Comparison of ENCODE assay signal across 18 cellular contexts in genomic region chr15:29800441-29801366, GRCh38. TPM values are rescaled to one million over a fixed set of nuclear protein-coding genes. Genes with fewer than 3 reads are reported as not detected.
DNase-seq lines count a peak whose midpoint lies in the region; ATAC-seq and TF ChIP-seq lines count a peak whose summit lies in the region.
"Had no signal": no experiment of that assay in that cellular context is flagged by ENCODE, and none has a peak within 500 bp of the region (broad histone marks: within the 10 kb centered on the region; RNA-seq: fewer than 3 reads in every experiment).

No MANE protein-coding gene starts in this region.

- H3K4me1 ChIP-seq in A673 (ENCODE audit: insufficient read depth, low read length, poor library complexity, severe bottlenecking) = peaks cover 25% of the 10 kb centered on the region
- H3K4me1 ChIP-seq in SJSA1 (replicated peaks) = peaks cover 43% of the 10 kb centered on the region

- H3K4me3 ChIP-seq in A673 (ENCODE audit: low read depth, low read length, poor library complexity, severe bottlenecking) = peak overlapping the region; percentile 34
- H3K4me3 ChIP-seq in SJSA1 = no peak overlapping the region
- no peak overlapping the region for H3K4me3 ChIP-seq in fibroblast of villous mesenchyme (ENCODE audit: low read depth, low read length)
- H3K4me3 ChIP-seq: Peyer's patch had no signal

- H3K36me3 Mint-ChIP-seq in nephron progenitor cell (ENCODE audit: low read depth) = peaks cover 78% of the 10 kb centered on the region
- H3K36me3 Mint-ChIP-seq: CD4-positive, alpha-beta memory T cell had no signal

- DNase-seq in A673 (ENCODE audit: low spot score) (peak; percentile 30), SJSA1 (ENCODE audit: low read depth in 1 of 2, low spot score in 2 of 2) (no peak), fibroblast of villous mesenchyme (ENCODE audit: low read depth) (peak; percentile 58), nephron progenitor cell (no peak), NCI-H524 (lab: John Stamatoyannopoulos, UW) (no peak)
- DNase-seq: ACHN; activated B cell treated with CpG ODN at 0.5 μM for 24 hours; activated CD8-positive, alpha-beta T cell treated with anti-CD3 and anti-CD28 coated beads, Interleukin-2, amount 10 ng/mL, durations not matched to agents 7 days and 5 days; CD4-positive, alpha-beta memory T cell; central memory CD4-positive, alpha-beta T cell; IMR-90; NCI-H748 treated with DMSO at 0.1 percent for 48 hours; Peyer's patch; posterior cingulate gyrus; stimulated activated naive CD4-positive, alpha-beta T cell treated with Interleukin-2 at 50 U/mL for 16 hours had no signal

- no peaks in the 10 kb centered on the region for H3K27me3 ChIP-seq in A673 (replicated peaks; ENCODE audit: insufficient read depth, low read depth, low read length, poor library complexity)
- H3K27me3 ChIP-seq in SJSA1 (replicated peaks) = no peaks in the 10 kb centered on the region
- H3K27me3 ChIP-seq: Peyer's patch had no signal

- CTCF ChIA-PET in A673 (lab: Charles Lee) = interaction anchor here (0.6 kb wide), 1 partner anchor 57 kb away, joined by 3 read pairs; no protein-coding TSS in a partner anchor

- H3K4me3 Mint-ChIP-seq in nephron progenitor cell = no peak overlapping the region
- H3K4me3 Mint-ChIP-seq: activated B cell treated with CpG ODN at 0.5 μM for 24 hours; activated CD8-positive, alpha-beta T cell treated with anti-CD3 and anti-CD28 coated beads, Interleukin-2, amount 10 ng/mL, durations not matched to agents 7 days and 5 days; CD4-positive, alpha-beta memory T cell had no signal

- H3K27ac ChIP-seq in A673 (ENCODE audit: low read depth, low read length, poor library complexity, severe bottlenecking) (peak overlapping the region; percentile 40), SJSA1 (peak overlapping the region; percentile 10)
- H3K27ac ChIP-seq: Peyer's patch had no signal

- peaks cover 47% of the 10 kb centered on the region for H3K9me3 Mint-ChIP-seq in nephron progenitor cell

- intact Hi-C loops in A673 (cut with micrococcal nuclease; ENCODE audit: unreplicated experiment) = no loop called here

- ATAC-seq in GM19455 (IDR thresholded peaks at IDR 0.05; ENCODE audit: unreplicated experiment) (no peak), GM18861 (IDR thresholded peaks at IDR 0.05; ENCODE audit: unreplicated experiment) (no peak), HG02840 (IDR thresholded peaks at IDR 0.05; ENCODE audit: low FRiP score, unreplicated experiment) (no peak)
- ATAC-seq: activated CD8-positive, alpha-beta T cell treated with anti-CD3 and anti-CD28 coated beads, Interleukin-2, amount 10 ng/mL, durations not matched to agents 7 days and 5 days had no signal

- peak overlapping the region; percentile 51 for H3K27ac Mint-ChIP-seq in nephron progenitor cell
- H3K27ac Mint-ChIP-seq: activated B cell treated with CpG ODN at 0.5 μM for 24 hours; activated CD8-positive, alpha-beta T cell treated with anti-CD3 and anti-CD28 coated beads, Interleukin-2, amount 10 ng/mL, durations not matched to agents 7 days and 5 days; CD4-positive, alpha-beta memory T cell had no signal

- POLR2A ChIA-PET in A673 (lab: Charles Lee; ENCODE audit: low non-redundant PET) = no interaction called here

- H3K36me3 ChIP-seq in A673 (ENCODE audit: insufficient read depth, low read length, poor library complexity, severe bottlenecking) (no peaks in the 10 kb centered on the region), SJSA1 (peaks cover 30% of the 10 kb centered on the region)
- H3K36me3 ChIP-seq: Peyer's patch had no signal

- no peaks in the 10 kb centered on the region for H3K9me3 ChIP-seq in A673 (ENCODE audit: low read depth, low read length, poor library complexity, severe bottlenecking)
- H3K9me3 ChIP-seq in SJSA1 (replicated peaks) = no peaks in the 10 kb centered on the region
- H3K9me3 ChIP-seq: Peyer's patch had no signal

- TF ChIP-seq CTCF in A673 (conservative IDR thresholded peaks at IDR 0.05; ENCODE audit: low read depth, low read length) = no peak
- TF ChIP-seq CTCF in fibroblast of villous mesenchyme (IDR thresholded peaks at IDR 0.05; ENCODE audit: insufficient read depth, low read depth, low read length) = no peak
- TF ChIP-seq CTCF in nephron progenitor cell (IDR thresholded peaks at IDR 0.05) = no peak

- no peaks in the 10 kb centered on the region for H3K27me3 Mint-ChIP-seq in nephron progenitor cell (ENCODE audit: low read depth, poor library complexity)

- BruUV-seq in A673 (replicated peaks; lab: Mats Ljungman, UMichigan) = no TSS peak

- peaks cover 17% of the 10 kb centered on the region for H3K4me1 Mint-ChIP-seq in nephron progenitor cell
- H3K4me1 Mint-ChIP-seq: activated B cell treated with CpG ODN at 0.5 μM for 24 hours had no signal

RNA-seq across cellular contexts. Expression of gene TJP1, which starts 21.6 kb away (rescaled TPM):
- total RNA-seq in A673 (2021) = 34.7 and 42.9 TPM in 2 replicates
- 47.2 and 70.1 TPM in 2 replicates for total RNA-seq in SJSA1 (2014; rRNA removed; shearing (Covaris generic))
- 79.2 and 103 TPM in 2 replicates for total RNA-seq in fibroblast of villous mesenchyme
- total RNA-seq: activated CD8-positive, alpha-beta T cell treated with anti-CD3 and anti-CD28 coated beads, Interleukin-2, amount 10 ng/mL, durations not matched to agents 7 days and 5 days; CD4-positive, alpha-beta memory T cell had no signal

Comparison
In these comparisons a context has a peak if more than half of its experiments do, and no peak if none do; other contexts are left out.
1. DNase-seq: peak in A673 (single experiment) and fibroblast of villous mesenchyme (single experiment); none in SJSA1 (0 of 2), nephron progenitor cell (single experiment) and NCI-H524 (0 of 2).